Comparison of ENCODE assay signal across 39 cellular contexts in genomic region chr7:7612519-7612918, GRCh38.
"Had no signal": no experiment of that assay in that cellular context is flagged by ENCODE, and none has a peak within 500 bp of the region (broad histone marks: within the 10 kb centered on the region; RNA-seq: fewer than 3 reads in every experiment).

No MANE protein-coding gene starts in this region.

- DNase-seq: activated effector memory CD4-positive, alpha-beta T cell treated with anti-CD3 and anti-CD28 coated beads, Interleukin-2, amount 50 U/mL, for 16 hours; activated effector memory CD4-positive, alpha-beta T cell treated with Interleukin-2 at 50 U/mL for 16 hours; activated gamma-delta T cell; activated gamma-delta T cell treated with Interleukin-2 at 50 U/mL for 16 hours; activated naive CD4-positive, alpha-beta T cell; activated naive CD4-positive, alpha-beta T cell treated with anti-CD3 and anti-CD28 coated beads for 36 hours; activated naive CD4-positive, alpha-beta T cell treated with anti-CD3 and anti-CD28 coated beads, Interleukin-2, amount 10 ng/mL, durations not matched to agents 7 days and 5 days; activated naive CD4-positive, alpha-beta T cell treated with anti-CD3 and anti-CD28 coated beads, Interleukin-2, amount 50 U/mL, for 16 hours; activated naive CD4-positive, alpha-beta T cell treated with Interleukin-2 at 50 U/mL for 16 hours; activated naive CD8-positive, alpha-beta T cell treated with anti-CD3 and anti-CD28 coated beads for 36 hours; activated naive CD8-positive, alpha-beta T cell treated with anti-CD3 and anti-CD28 coated beads, Interleukin-2, amount 10 ng/mL, durations not matched to agents 7 days and 5 days; activated naive CD8-positive, alpha-beta T cell treated with anti-CD3 and anti-CD28 coated beads, Interleukin-2, amount 50 U/mL, for 24 hours; activated T-cell treated with anti-CD3 and anti-CD28 coated beads, Interleukin-2, amount 50 U/mL, for 24 hours; activated T-cell treated with anti-CD3 and anti-CD28 coated beads, Interleukin-2, amount 50 U/mL, for 4 hours; activated T-cell treated with anti-CD3 and anti-CD28 coated beads, Interleukin-2, amount 50 U/mL, for 48 hours; activated T-cell treated with anti-CD3 and anti-CD28 coated beads, Interleukin-2, amount 50 U/mL, for 72 hours; adrenal gland; amniotic stem cell; amygdala; anterior cingulate cortex; aorta; body of pancreas; brain microvascular endothelial cell; caudate nucleus; central memory CD4-positive, alpha-beta T cell; cerebellar nuclear complex had no signal

- H3K4me1 ChIP-seq: adrenal gland, ascending aorta, body of pancreas, breast epithelium had no signal

- H3K4me3 Mint-ChIP-seq: activated naive CD4-positive, alpha-beta T cell treated with anti-CD3 and anti-CD28 coated beads for 36 hours; activated naive CD4-positive, alpha-beta T cell treated with anti-CD3 and anti-CD28 coated beads, Interleukin-2, amount 10 ng/mL, durations not matched to agents 7 days and 5 days; activated naive CD4-positive, alpha-beta T cell treated with anti-CD3 and anti-CD28 coated beads, Interleukin-2, amount 50 U/mL, for 24 hours; activated naive CD8-positive, alpha-beta T cell; activated naive CD8-positive, alpha-beta T cell treated with anti-CD3 and anti-CD28 coated beads for 36 hours; activated naive CD8-positive, alpha-beta T cell treated with anti-CD3 and anti-CD28 coated beads, Interleukin-2, amount 10 ng/mL, durations not matched to agents 7 days and 5 days; activated naive CD8-positive, alpha-beta T cell treated with anti-CD3 and anti-CD28 coated beads, Interleukin-2, amount 50 U/mL, for 24 hours; activated T-cell treated with anti-CD3 and anti-CD28 coated beads, Interleukin-2, amount 50 U/mL, for 24 hours; activated T-cell treated with anti-CD3 and anti-CD28 coated beads, Interleukin-2, amount 50 U/mL, for 4 hours; activated T-cell treated with anti-CD3 and anti-CD28 coated beads, Interleukin-2, amount 50 U/mL, for 72 hours; activated T-helper 1 cell treated with anti-CD3 and anti-CD28 coated beads, Interleukin-12 subunit alpha, Interleukin-12 subunit beta, Interleukin-2, Interleukin-4 antibody, amounts not matched to agents 30 ng/mL and 10 ng/mL and 1 ng/mL, durations not matched to agents 14 hours and 24 hours and 36 hours; activated T-helper 17 cell treated with anti-CD3 and anti-CD28 coated beads, Interleukin-2, amount 50 U/mL, for 72 hours; brain had no signal

- H3K36me3 Mint-ChIP-seq: activated naive CD4-positive, alpha-beta T cell treated with anti-CD3 and anti-CD28 coated beads, Interleukin-2, amount 50 U/mL, for 72 hours; activated naive CD8-positive, alpha-beta T cell had no signal

- H3K4me3 ChIP-seq: adrenal gland, ascending aorta, body of pancreas, breast epithelium, cardiac muscle cell had no signal

- H3K27me3 ChIP-seq: adrenal gland, ascending aorta, body of pancreas, brain microvascular endothelial cell, breast epithelium, cardiac muscle cell had no signal

- H3K4me1 Mint-ChIP-seq: activated T-helper 17 cell treated with anti-CD3 and anti-CD28 coated beads, Interleukin-2, amount 50 U/mL, for 72 hours; brain had no signal

- ATAC-seq: activated naive CD4-positive, alpha-beta T cell treated with anti-CD3 and anti-CD28 coated beads, Interleukin-2, amount 50 U/mL, for 72 hours; activated naive CD8-positive, alpha-beta T cell treated with anti-CD3 and anti-CD28 coated beads, Interleukin-2, amount 50 U/mL, for 24 hours; activated T-cell treated with anti-CD3 and anti-CD28 coated beads, Interleukin-2, amount 50 U/mL, for 4 hours; activated T-cell treated with anti-CD3 and anti-CD28 coated beads, Interleukin-2, amount 50 U/mL, for 72 hours; activated T-helper 17 cell treated with anti-CD3 and anti-CD28 coated beads, Interleukin-2, amount 50 U/mL, for 72 hours; body of pancreas had no signal

- H3K9me3 Mint-ChIP-seq: activated naive CD4-positive, alpha-beta T cell treated with anti-CD3 and anti-CD28 coated beads for 36 hours; activated naive CD4-positive, alpha-beta T cell treated with anti-CD3 and anti-CD28 coated beads, Interleukin-2, amount 10 ng/mL, durations not matched to agents 7 days and 5 days; activated naive CD4-positive, alpha-beta T cell treated with anti-CD3 and anti-CD28 coated beads, Interleukin-2, amount 50 U/mL, for 24 hours; activated naive CD4-positive, alpha-beta T cell treated with anti-CD3 and anti-CD28 coated beads, Interleukin-2, amount 50 U/mL, for 72 hours; activated naive CD8-positive, alpha-beta T cell treated with anti-CD3 and anti-CD28 coated beads for 36 hours; activated naive CD8-positive, alpha-beta T cell treated with anti-CD3 and anti-CD28 coated beads, Interleukin-2, amount 10 ng/mL, durations not matched to agents 7 days and 5 days; activated naive CD8-positive, alpha-beta T cell treated with anti-CD3 and anti-CD28 coated beads, Interleukin-2, amount 50 U/mL, for 24 hours; activated T-cell treated with anti-CD3 and anti-CD28 coated beads, Interleukin-2, amount 50 U/mL, for 24 hours; activated T-cell treated with anti-CD3 and anti-CD28 coated beads, Interleukin-2, amount 50 U/mL, for 4 hours; activated T-cell treated with anti-CD3 and anti-CD28 coated beads, Interleukin-2, amount 50 U/mL, for 72 hours; activated T-helper 1 cell treated with anti-CD3 and anti-CD28 coated beads, Interleukin-12 subunit alpha, Interleukin-12 subunit beta, Interleukin-2, Interleukin-4 antibody, amounts not matched to agents 30 ng/mL and 10 ng/mL and 1 ng/mL, durations not matched to agents 14 hours and 24 hours and 36 hours; activated T-helper 17 cell treated with anti-CD3 and anti-CD28 coated beads, Interleukin-2, amount 50 U/mL, for 72 hours; activated T-helper 2 cell treated with anti-CD3 and anti-CD28 coated beads, Interferon-gamma antibody, Interleukin-2, Interleukin-4, amounts not matched to agents 10 μg/mL and 5 μg/mL and 100 μg/mL, durations not matched to agents 14 hours and 24 hours and 36 hours; brain had no signal

- FAIRE-seq: astrocyte, bronchial epithelial cell, colon had no signal

- H3K9me3 ChIP-seq: adrenal gland, ascending aorta, body of pancreas, breast epithelium had no signal

- H3K36me3 ChIP-seq: brain microvascular endothelial cell, breast epithelium had no signal

- H3K27ac Mint-ChIP-seq: activated naive CD4-positive, alpha-beta T cell treated with anti-CD3 and anti-CD28 coated beads for 36 hours; activated naive CD4-positive, alpha-beta T cell treated with anti-CD3 and anti-CD28 coated beads, Interleukin-2, amount 10 ng/mL, durations not matched to agents 7 days and 5 days; activated naive CD4-positive, alpha-beta T cell treated with anti-CD3 and anti-CD28 coated beads, Interleukin-2, amount 50 U/mL, for 24 hours; activated naive CD4-positive, alpha-beta T cell treated with anti-CD3 and anti-CD28 coated beads, Interleukin-2, amount 50 U/mL, for 72 hours; activated naive CD8-positive, alpha-beta T cell; activated naive CD8-positive, alpha-beta T cell treated with anti-CD3 and anti-CD28 coated beads for 36 hours; activated naive CD8-positive, alpha-beta T cell treated with anti-CD3 and anti-CD28 coated beads, Interleukin-2, amount 10 ng/mL, durations not matched to agents 7 days and 5 days; activated naive CD8-positive, alpha-beta T cell treated with anti-CD3 and anti-CD28 coated beads, Interleukin-2, amount 50 U/mL, for 24 hours; activated T-cell treated with anti-CD3 and anti-CD28 coated beads, Interleukin-2, amount 50 U/mL, for 24 hours; activated T-cell treated with anti-CD3 and anti-CD28 coated beads, Interleukin-2, amount 50 U/mL, for 72 hours; activated T-helper 1 cell treated with anti-CD3 and anti-CD28 coated beads, Interleukin-12 subunit alpha, Interleukin-12 subunit beta, Interleukin-2, Interleukin-4 antibody, amounts not matched to agents 30 ng/mL and 10 ng/mL and 1 ng/mL, durations not matched to agents 14 hours and 24 hours and 36 hours; activated T-helper 17 cell treated with anti-CD3 and anti-CD28 coated beads, Interleukin-2, amount 50 U/mL, for 72 hours; activated T-helper 2 cell treated with anti-CD3 and anti-CD28 coated beads, Interferon-gamma antibody, Interleukin-2, Interleukin-4, amounts not matched to agents 10 μg/mL and 5 μg/mL and 100 μg/mL, durations not matched to agents 14 hours and 24 hours and 36 hours had no signal

- H3K27ac ChIP-seq: adrenal gland, ascending aorta, body of pancreas, brain microvascular endothelial cell, breast epithelium, cardiac muscle cell had no signal

- H3K27me3 Mint-ChIP-seq: activated naive CD4-positive, alpha-beta T cell treated with anti-CD3 and anti-CD28 coated beads, Interleukin-2, amount 10 ng/mL, durations not matched to agents 7 days and 5 days; activated naive CD4-positive, alpha-beta T cell treated with anti-CD3 and anti-CD28 coated beads, Interleukin-2, amount 50 U/mL, for 24 hours; activated naive CD8-positive, alpha-beta T cell; activated naive CD8-positive, alpha-beta T cell treated with anti-CD3 and anti-CD28 coated beads for 36 hours; activated naive CD8-positive, alpha-beta T cell treated with anti-CD3 and anti-CD28 coated beads, Interleukin-2, amount 10 ng/mL, durations not matched to agents 7 days and 5 days; activated naive CD8-positive, alpha-beta T cell treated with anti-CD3 and anti-CD28 coated beads, Interleukin-2, amount 50 U/mL, for 24 hours; activated T-cell treated with anti-CD3 and anti-CD28 coated beads, Interleukin-2, amount 50 U/mL, for 24 hours; activated T-helper 17 cell treated with anti-CD3 and anti-CD28 coated beads, Interleukin-2, amount 50 U/mL, for 72 hours; brain had no signal
